ENCODE assay signal across 1 cellular context in the genomic region with DNA sequence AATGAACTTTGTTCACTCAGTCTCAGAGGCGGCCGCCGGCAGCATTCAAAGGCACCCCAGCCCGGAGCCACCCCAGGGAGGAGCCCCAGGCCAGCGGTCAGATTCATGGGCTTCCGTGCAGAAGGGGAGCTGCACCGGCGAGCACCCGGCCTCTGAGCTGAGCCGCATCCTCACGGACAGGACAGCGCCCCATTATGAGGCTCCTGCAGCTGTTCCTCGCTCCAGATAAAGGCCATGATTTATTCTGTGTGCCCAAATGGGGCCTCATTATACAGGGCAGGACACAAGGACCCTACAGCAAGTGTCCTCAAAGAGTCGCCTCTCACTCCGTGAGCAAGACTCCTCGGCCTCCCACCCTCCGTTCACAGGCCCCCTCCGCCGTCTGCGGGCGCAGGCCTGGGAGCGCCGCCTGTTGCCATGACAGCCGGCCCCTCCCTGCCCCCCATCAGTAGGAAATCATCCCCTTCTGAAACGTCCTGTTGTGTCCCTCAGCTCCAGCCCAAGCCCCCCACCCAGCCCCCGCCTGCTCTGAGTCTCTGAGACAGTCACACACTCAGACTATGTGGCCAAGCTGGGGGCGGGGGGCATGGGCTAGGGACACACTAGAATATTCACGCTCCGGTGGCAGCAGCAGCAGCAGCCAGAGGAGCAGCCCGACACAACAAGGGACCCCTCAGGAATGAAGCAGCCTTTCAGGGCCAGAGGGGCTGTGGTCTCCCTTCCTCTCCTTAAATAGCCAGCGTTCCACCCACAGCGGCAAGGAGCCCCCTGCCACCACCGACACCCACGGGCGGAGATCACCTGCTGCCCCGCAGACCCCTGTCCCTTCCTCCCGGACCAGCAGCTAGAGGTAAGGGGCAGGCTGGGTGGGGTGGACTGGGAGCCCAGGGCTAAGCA.
TF ChIP-seq lines count a peak whose summit lies in the region.

A gene with protein sequence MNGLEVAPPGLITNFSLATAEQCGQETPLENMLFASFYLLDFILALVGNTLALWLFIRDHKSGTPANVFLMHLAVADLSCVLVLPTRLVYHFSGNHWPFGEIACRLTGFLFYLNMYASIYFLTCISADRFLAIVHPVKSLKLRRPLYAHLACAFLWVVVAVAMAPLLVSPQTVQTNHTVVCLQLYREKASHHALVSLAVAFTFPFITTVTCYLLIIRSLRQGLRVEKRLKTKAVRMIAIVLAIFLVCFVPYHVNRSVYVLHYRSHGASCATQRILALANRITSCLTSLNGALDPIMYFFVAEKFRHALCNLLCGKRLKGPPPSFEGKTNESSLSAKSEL (plus strand): TSS at position 759 of the 897 bp plus-strand sequence. CDS start 4,583 bp downstream, outside the sequence.

TF ChIP-seq in IMR-90, 13 proteins besides CTCF, POLR2A, EP300 and RAD21:
- TF ChIP-seq CEBPB (IDR thresholded peaks at IDR 0.05; ENCODE audit: low read depth, low read length) (no peak), MXI1 (IDR thresholded peaks at IDR 0.05; ENCODE audit: borderline replicate concordance, low read depth, low read length) (no peak), SMC3 (IDR thresholded peaks at IDR 0.05; ENCODE audit: low read depth, low read length) (no peak), CHD1 (IDR thresholded peaks at IDR 0.05; ENCODE audit: low read depth, low read length) (no peak), MAFK (IDR thresholded peaks at IDR 0.05; ENCODE audit: low read depth, low read length) (no peak), MAZ (IDR thresholded peaks at IDR 0.05; ENCODE audit: borderline replicate concordance, low read depth, low read length) (no peak), RFX5 (IDR thresholded peaks at IDR 0.05; ENCODE audit: low read depth, low read length) (no peak), RCOR1 (IDR thresholded peaks at IDR 0.05; ENCODE audit: insufficient replicate concordance, low read length) (no peak), BHLHE40 (IDR thresholded peaks at IDR 0.05; ENCODE audit: low read depth, low read length) (no peak), FOS (IDR thresholded peaks at IDR 0.05; ENCODE audit: low read depth, low read length) (no peak), NFE2L2 (IDR thresholded peaks at IDR 0.05; ENCODE audit: low read depth, low read length) (no peak)
- TF ChIP-seq, protein P1, sequence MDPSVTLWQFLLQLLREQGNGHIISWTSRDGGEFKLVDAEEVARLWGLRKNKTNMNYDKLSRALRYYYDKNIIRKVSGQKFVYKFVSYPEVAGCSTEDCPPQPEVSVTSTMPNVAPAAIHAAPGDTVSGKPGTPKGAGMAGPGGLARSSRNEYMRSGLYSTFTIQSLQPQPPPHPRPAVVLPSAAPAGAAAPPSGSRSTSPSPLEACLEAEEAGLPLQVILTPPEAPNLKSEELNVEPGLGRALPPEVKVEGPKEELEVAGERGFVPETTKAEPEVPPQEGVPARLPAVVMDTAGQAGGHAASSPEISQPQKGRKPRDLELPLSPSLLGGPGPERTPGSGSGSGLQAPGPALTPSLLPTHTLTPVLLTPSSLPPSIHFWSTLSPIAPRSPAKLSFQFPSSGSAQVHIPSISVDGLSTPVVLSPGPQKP (IDR thresholded peaks at IDR 0.05; ENCODE audit: borderline replicate concordance, low read depth, low read length) = no peak
- TF ChIP-seq, protein P2, sequence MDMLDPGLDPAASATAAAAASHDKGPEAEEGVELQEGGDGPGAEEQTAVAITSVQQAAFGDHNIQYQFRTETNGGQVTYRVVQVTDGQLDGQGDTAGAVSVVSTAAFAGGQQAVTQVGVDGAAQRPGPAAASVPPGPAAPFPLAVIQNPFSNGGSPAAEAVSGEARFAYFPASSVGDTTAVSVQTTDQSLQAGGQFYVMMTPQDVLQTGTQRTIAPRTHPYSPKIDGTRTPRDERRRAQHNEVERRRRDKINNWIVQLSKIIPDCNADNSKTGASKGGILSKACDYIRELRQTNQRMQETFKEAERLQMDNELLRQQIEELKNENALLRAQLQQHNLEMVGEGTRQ (IDR thresholded peaks at IDR 0.05; ENCODE audit: low read depth, low read length) = no peak
